Comparison of ENCODE assay signal across 11 cellular contexts in genomic region chr12:26750531-26751171, GRCh38.
DNase-seq lines count a peak whose midpoint lies in the region; ATAC-seq and TF ChIP-seq lines count a peak whose summit lies in the region.
"Had no signal": no experiment of that assay in that cellular context is flagged by ENCODE, and none has a peak within 500 bp of the region (broad histone marks: within the 10 kb centered on the region; RNA-seq: fewer than 3 reads in every experiment).

No MANE protein-coding gene starts in this region.

- no peak for TF ChIP-seq CTCF in activated CD8-positive, alpha-beta T cell treated with anti-CD3 and anti-CD28 coated beads for 36 hours (IDR thresholded peaks at IDR 0.05)

- POLR2A ChIA-PET in activated CD8-positive, alpha-beta T cell treated with anti-CD3 and anti-CD28 coated beads for 36 hours (lab: Charles Lee): no interaction called here

- intact Hi-C loops in activated CD8-positive, alpha-beta T cell treated with anti-CD3 and anti-CD28 coated beads for 36 hours (cut with micrococcal nuclease): no loop called here

- DNase-seq in CD1c-positive myeloid dendritic cell (ENCODE audit: extremely low spot score) (peak; percentile 15), cerebellar cortex (ENCODE audit: low spot score) (no peak), amniotic stem cell (lab: John Stamatoyannopoulos, UW) (no peak)
- DNase-seq in activated CD8-positive, alpha-beta T cell treated with anti-CD3 and anti-CD28 coated beads for 36 hours: peak; percentile 36
- no peak for DNase-seq in activated T-cell treated with anti-CD3 and anti-CD28 coated beads, Interleukin-2, amount 50 U/mL, for 48 hours
- DNase-seq: colonic mucosa, NCI-H2227 treated with DMSO at 0.1 percent for 48 hours had no signal

- H3K27me3 Mint-ChIP-seq in activated CD8-positive, alpha-beta T cell treated with anti-CD3 and anti-CD28 coated beads for 36 hours: no peaks in the 10 kb centered on the region

- H3K36me3 Mint-ChIP-seq in activated CD8-positive, alpha-beta T cell treated with anti-CD3 and anti-CD28 coated beads for 36 hours (ENCODE audit: low read depth): peaks cover 45% of the 10 kb centered on the region

- peaks cover 67% of the 10 kb centered on the region for H3K4me1 Mint-ChIP-seq in activated CD8-positive, alpha-beta T cell treated with anti-CD3 and anti-CD28 coated beads for 36 hours (ENCODE audit: low read depth)

- peak overlapping the region; percentile 4 for H3K4me3 Mint-ChIP-seq in activated CD8-positive, alpha-beta T cell treated with anti-CD3 and anti-CD28 coated beads for 36 hours

- CTCF ChIA-PET in activated CD8-positive, alpha-beta T cell treated with anti-CD3 and anti-CD28 coated beads for 36 hours (lab: Charles Lee): no interaction called here

- peak overlapping the region; percentile 93 for H3K27ac Mint-ChIP-seq in activated CD8-positive, alpha-beta T cell treated with anti-CD3 and anti-CD28 coated beads for 36 hours

- peak; percentile 47 for ATAC-seq in GM19372 (IDR thresholded peaks at IDR 0.05; ENCODE audit: low read depth, unreplicated experiment)
- ATAC-seq in HG03025 (IDR thresholded peaks at IDR 0.05; ENCODE audit: low FRiP score, unreplicated experiment): peak; percentile 36
- ATAC-seq in activated CD8-positive, alpha-beta T cell treated with anti-CD3 and anti-CD28 coated beads for 36 hours: peak; percentile 21
- ATAC-seq in GM18870 (IDR thresholded peaks at IDR 0.05; ENCODE audit: unreplicated experiment): no peak
- ATAC-seq: HCT116 had no signal

- H3K9me3 Mint-ChIP-seq in activated CD8-positive, alpha-beta T cell treated with anti-CD3 and anti-CD28 coated beads for 36 hours: peaks cover 8% of the 10 kb centered on the region

Comparison
In these comparisons a context has a peak if more than half of its experiments do, and no peak if none do; other contexts are left out.
1. DNase-seq: peak in CD1c-positive myeloid dendritic cell (single experiment) and activated CD8-positive, alpha-beta T cell treated with anti-CD3 and anti-CD28 coated beads for 36 hours (single experiment); none in cerebellar cortex (single experiment), amniotic stem cell (single experiment) and activated T-cell treated with anti-CD3 and anti-CD28 coated beads, Interleukin-2, amount 50 U/mL, for 48 hours (0 of 2).